ENCODE assay signal across 16 cellular contexts in genomic region chr19:49858591-49858985, GRCh38.
A peak's percentile ranks its signal among the peaks of the same experiment; 100 is the strongest.
DNase-seq lines count a peak whose midpoint lies in the region; ATAC-seq and TF ChIP-seq lines count a peak whose summit lies in the region.
"Had no signal": no experiment of that assay in that cellular context is flagged by ENCODE, and none has a peak within 500 bp of the region (broad histone marks: within the 10 kb centered on the region; RNA-seq: fewer than 3 reads in every experiment).

No MANE protein-coding gene starts in this region.

- H3K9me3 ChIP-seq in RWPE2 (ENCODE audit: severe bottlenecking): no peaks in the 10 kb centered on the region

- H3K36me3 ChIP-seq in RWPE2 (ENCODE audit: low read depth): peaks cover 71% of the 10 kb centered on the region

- DNase-seq in DMS53 (lab: John Stamatoyannopoulos, UW): peak; percentile 35
- no peak for DNase-seq in DMS53 treated with DMSO at 0.1 percent for 48 hours (lab: John Stamatoyannopoulos, UW; ENCODE audit: unreplicated experiment)
- no peak for DNase-seq in RWPE2 (ENCODE audit: low spot score)
- DNase-seq in hypothalamus (lab: John Stamatoyannopoulos, UW): peak in 36 of 51 donors; percentile 8 to 79 (median 48)
- peak in 42 of 49 donors; percentile 14 to 83 (median 50) for DNase-seq in substantia nigra (lab: John Stamatoyannopoulos, UW)
- DNase-seq in foreskin melanocyte: no peak
- DNase-seq: activated CD4-positive, alpha-beta T cell treated with anti-CD3 and anti-CD28 coated beads for 1 hour; DND-41; foreskin keratinocyte; MV-4-11; NCI-H446 treated with DMSO at 0.1 percent for 48 hours had no signal

- ATAC-seq in RWPE2 (ENCODE audit: low read depth): no peak
- no peak for ATAC-seq in HG02759 (IDR thresholded peaks at IDR 0.05; ENCODE audit: unreplicated experiment)
- no peak for ATAC-seq in GM18519 (IDR thresholded peaks at IDR 0.05; ENCODE audit: low FRiP score, unreplicated experiment)
- ATAC-seq: activated T-helper 17 cell treated with anti-CD3 and anti-CD28 coated beads, Interleukin-2, amount 50 U/mL, for 72 hours; foreskin keratinocyte had no signal

- no peak for TF ChIP-seq CTCF in RWPE2 (IDR thresholded peaks at IDR 0.05; ENCODE audit: poor library complexity, severe bottlenecking)

- H3K4me3 ChIP-seq in RWPE2 (ENCODE audit: severe bottlenecking): no peak overlapping the region

- no peaks in the 10 kb centered on the region for H3K4me1 ChIP-seq in RWPE2 (ENCODE audit: insufficient read depth, poor library complexity, severe bottlenecking)
- H3K4me1 ChIP-seq: foreskin keratinocyte, parathyroid adenoma had no signal

- no peaks in the 10 kb centered on the region for H3K27me3 ChIP-seq in RWPE2 (ENCODE audit: insufficient read depth, poor library complexity, severe bottlenecking)
- H3K27me3 ChIP-seq: foreskin keratinocyte had no signal

- H3K27ac ChIP-seq in RWPE2 (ENCODE audit: poor library complexity, severe bottlenecking) (peak overlapping the region; percentile 33), substantia nigra (ENCODE audit: low read depth, low read length, poor library complexity, severe bottlenecking) (peak overlapping the region; percentile 73)
- H3K27ac ChIP-seq: foreskin keratinocyte, HL-60, parathyroid adenoma had no signal

Comparison
In these comparisons a context has a peak if more than half of its experiments do, and no peak if none do; other contexts are left out.
1. DNase-seq: peak in DMS53 (single experiment), hypothalamus (36 of 51) and substantia nigra (42 of 49); none in DMS53 treated with DMSO at 0.1 percent for 48 hours (single experiment), RWPE2 (single experiment) and foreskin melanocyte (single experiment).